ENCODE assay signal across 28 cellular contexts in genomic region chr22:30077279-30077678, GRCh38. TPM values are rescaled to one million over a fixed set of nuclear protein-coding genes. Genes with fewer than 3 reads are reported as not detected.
"Had no signal": no experiment of that assay in that cellular context is flagged by ENCODE, and none has a peak within 500 bp of the region (broad histone marks: within the 10 kb centered on the region; RNA-seq: fewer than 3 reads in every experiment).

No MANE protein-coding gene starts in this region.

- H3K4me2 ChIP-seq: neural progenitor cell had no signal

- H3K9me3 ChIP-seq: lower lobe of right lung, pancreas, psoas muscle, sigmoid colon, testis, transverse colon had no signal

- H3K9ac ChIP-seq: neural progenitor cell had no signal

- H3K36me3 ChIP-seq: lower lobe of right lung, neural progenitor cell, pancreas, sigmoid colon, transverse colon had no signal

- H3K4me1 ChIP-seq: neural progenitor cell, pancreas, psoas muscle, sigmoid colon, testis, transverse colon had no signal

- H3K27ac ChIP-seq: coronary artery, lower lobe of right lung, neural progenitor cell, pancreas, psoas muscle, sigmoid colon, skin epidermis, testis, transverse colon had no signal

- DNase-seq: effector CD8-positive, alpha-beta T cell; foreskin melanocyte; head of caudate nucleus; hypothalamus; islet precursor cell; lower lobe of right lung; midbrain; occipital lobe; pancreas; psoas muscle; sigmoid colon; stimulated activated CD4-positive, alpha-beta T cell treated with anti-CD3 and anti-CD28 coated beads, Interleukin-2, amount 100 ng/mL, for 24 hours; stimulated activated CD4-positive, alpha-beta T cell treated with anti-CD3 and anti-CD28 coated beads, Interleukin-4, amount 100 ng/mL, for 4 hours; stimulated activated naive B cell treated with anti-CD40 and anti-IgM and Interleukin-4, amounts not matched to agents 10 μg/mL and 1 μg/mL and 100 μg/mL, for 72 hours; stimulated activated naive CD8-positive, alpha-beta T cell treated with anti-CD3 and anti-CD28 coated beads, Interleukin-15, amount 100 ng/mL, for 72 hours; testis; transverse colon had no signal

- H3K4me3 Mint-ChIP-seq: memory B cell; natural killer cell treated with Interleukin-12 subunit alpha and Interleukin-12 subunit beta and Interleukin-15 and Interleukin-18, amount 100 ng/mL, for 72 hours; neural progenitor cell; stimulated activated naive B cell treated with anti-CD40 and anti-IgM and Interleukin-4, amounts not matched to agents 10 μg/mL and 1 μg/mL and 100 μg/mL, for 72 hours; stimulated activated naive CD8-positive, alpha-beta T cell treated with anti-CD3 and anti-CD28 coated beads, Interleukin-15, amount 100 ng/mL, for 72 hours had no signal

- ATAC-seq: left lobe of liver; lower lobe of right lung; natural killer cell treated with Interleukin-12 subunit alpha and Interleukin-12 subunit beta and Interleukin-15 and Interleukin-18, amount 100 ng/mL, for 72 hours; pancreas; psoas muscle; stimulated activated naive B cell treated with anti-CD40 and anti-IgM and Interleukin-4, amounts not matched to agents 10 μg/mL and 1 μg/mL and 100 μg/mL, for 72 hours; stimulated activated naive CD8-positive, alpha-beta T cell treated with anti-CD3 and anti-CD28 coated beads, Interleukin-15, amount 100 ng/mL, for 72 hours had no signal

- H3K27ac Mint-ChIP-seq: memory B cell had no signal

- H3K9me3 Mint-ChIP-seq: memory B cell; natural killer cell treated with Interleukin-12 subunit alpha and Interleukin-12 subunit beta and Interleukin-15 and Interleukin-18, amount 100 ng/mL, for 72 hours; neural progenitor cell; stimulated activated naive B cell treated with anti-CD40 and anti-IgM and Interleukin-4, amounts not matched to agents 10 μg/mL and 1 μg/mL and 100 μg/mL, for 72 hours; stimulated activated naive CD8-positive, alpha-beta T cell treated with anti-CD3 and anti-CD28 coated beads, Interleukin-15, amount 100 ng/mL, for 72 hours had no signal

- FAIRE-seq: pancreas, urothelium cell line had no signal

- H3K27me3 ChIP-seq: pancreas, testis had no signal

- H3K36me3 Mint-ChIP-seq: memory B cell; natural killer cell treated with Interleukin-12 subunit alpha and Interleukin-12 subunit beta and Interleukin-15 and Interleukin-18, amount 100 ng/mL, for 72 hours; neural progenitor cell; stimulated activated naive B cell treated with anti-CD40 and anti-IgM and Interleukin-4, amounts not matched to agents 10 μg/mL and 1 μg/mL and 100 μg/mL, for 72 hours had no signal

- H2AFZ ChIP-seq: neural progenitor cell had no signal

- H3K4me3 ChIP-seq: coronary artery, lower lobe of right lung, neural progenitor cell, pancreas, psoas muscle, sigmoid colon, skin epidermis, testis, transverse colon had no signal

RNA-seq across cellular contexts. Expression of gene HORMAD2, which starts 3.0 kb away (rescaled TPM):
- total RNA-seq: chondrocyte; dermis microvascular lymphatic vessel endothelial cell; lower lobe of right lung; natural killer cell treated with Interleukin-12 subunit alpha and Interleukin-12 subunit beta and Interleukin-15 and Interleukin-18, amount 100 ng/mL, for 72 hours; pancreas; psoas muscle; sigmoid colon; subcutaneous adipose tissue; transverse colon had no signal
- polyA plus RNA-seq: esophagus, pancreas, psoas muscle, sigmoid colon had no signal
